2 cellular contexts compared by ENCODE assay signal in the genomic region with DNA sequence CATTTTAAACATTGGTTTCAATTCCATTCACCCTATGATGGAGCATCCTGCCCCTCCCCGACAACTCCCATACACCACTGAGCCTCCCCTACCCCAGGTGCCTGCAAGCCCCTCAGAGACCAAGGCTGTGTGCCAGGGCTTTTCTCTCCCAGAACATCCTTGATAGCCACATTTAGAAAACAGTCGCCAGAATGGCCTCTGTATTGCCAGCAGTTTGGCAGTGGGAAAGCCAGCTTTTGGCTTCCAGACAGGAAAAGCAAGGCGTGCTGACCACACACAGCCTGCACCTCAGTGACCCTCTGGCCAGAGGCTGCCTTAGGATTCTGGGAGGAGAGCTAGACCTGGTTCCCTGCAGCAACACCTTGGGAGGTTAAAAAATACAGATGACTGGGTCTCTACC.
TF ChIP-seq lines count a peak whose summit lies in the region.

No MANE protein-coding gene starts in this region.

TF ChIP-seq in endothelial cell of umbilical vein, 7 proteins besides CTCF, POLR2A, EP300 and RAD21 (continued from another document):
- TF ChIP-seq JUN (IDR thresholded peaks at IDR 0.05; ENCODE audit: borderline replicate concordance, insufficient read depth, insufficient read length, low read depth) = no peak
- no peak for TF ChIP-seq POLR2AphosphoS5 (IDR thresholded peaks at IDR 0.05; ENCODE audit: insufficient read depth, low read depth, low read length)
- TF ChIP-seq MYC (IDR thresholded peaks at IDR 0.05; ENCODE audit: low read depth, low read length) = no peak
- TF ChIP-seq GATA2 (IDR thresholded peaks at IDR 0.05; ENCODE audit: insufficient read depth, insufficient read length, low read depth, low read length) = no peak
- TF ChIP-seq EZH2 (IDR thresholded peaks at IDR 0.05; ENCODE audit: borderline replicate concordance, low read depth, low read length, severe bottlenecking) = no peak

TF ChIP-seq in WTC11, 78 proteins besides CTCF, POLR2A, EP300 and RAD21 (continued from another document):
- TF ChIP-seq, protein P1, sequence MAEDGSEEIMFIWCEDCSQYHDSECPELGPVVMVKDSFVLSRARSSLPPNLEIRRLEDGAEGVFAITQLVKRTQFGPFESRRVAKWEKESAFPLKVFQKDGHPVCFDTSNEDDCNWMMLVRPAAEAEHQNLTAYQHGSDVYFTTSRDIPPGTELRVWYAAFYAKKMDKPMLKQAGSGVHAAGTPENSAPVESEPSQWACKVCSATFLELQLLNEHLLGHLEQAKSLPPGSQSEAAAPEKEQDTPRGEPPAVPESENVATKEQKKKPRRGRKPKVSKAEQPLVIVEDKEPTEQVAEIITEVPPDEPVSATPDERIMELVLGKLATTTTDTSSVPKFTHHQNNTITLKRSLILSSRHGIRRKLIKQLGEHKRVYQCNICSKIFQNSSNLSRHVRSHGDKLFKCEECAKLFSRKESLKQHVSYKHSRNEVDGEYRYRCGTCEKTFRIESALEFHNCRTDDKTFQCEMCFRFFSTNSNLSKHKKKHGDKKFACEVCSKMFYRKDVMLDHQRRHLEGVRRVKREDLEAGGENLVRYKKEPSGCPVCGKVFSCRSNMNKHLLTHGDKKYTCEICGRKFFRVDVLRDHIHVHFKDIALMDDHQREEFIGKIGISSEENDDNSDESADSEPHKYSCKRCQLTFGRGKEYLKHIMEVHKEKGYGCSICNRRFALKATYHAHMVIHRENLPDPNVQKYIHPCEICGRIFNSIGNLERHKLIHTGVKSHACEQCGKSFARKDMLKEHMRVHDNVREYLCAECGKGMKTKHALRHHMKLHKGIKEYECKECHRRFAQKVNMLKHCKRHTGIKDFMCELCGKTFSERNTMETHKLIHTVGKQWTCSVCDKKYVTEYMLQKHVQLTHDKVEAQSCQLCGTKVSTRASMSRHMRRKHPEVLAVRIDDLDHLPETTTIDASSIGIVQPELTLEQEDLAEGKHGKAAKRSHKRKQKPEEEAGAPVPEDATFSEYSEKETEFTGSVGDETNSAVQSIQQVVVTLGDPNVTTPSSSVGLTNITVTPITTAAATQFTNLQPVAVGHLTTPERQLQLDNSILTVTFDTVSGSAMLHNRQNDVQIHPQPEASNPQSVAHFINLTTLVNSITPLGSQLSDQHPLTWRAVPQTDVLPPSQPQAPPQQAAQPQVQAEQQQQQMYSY (CRISPR knock-in tag; IDR thresholded peaks at IDR 0.05) = no peak
- no peak for TF ChIP-seq ZNF396 (CRISPR knock-in tag; IDR thresholded peaks at IDR 0.05; ENCODE audit: borderline replicate concordance)
- TF ChIP-seq OVOL2 (CRISPR knock-in tag; IDR thresholded peaks at IDR 0.05; ENCODE audit: borderline replicate concordance) = no peak
- TF ChIP-seq MAX (CRISPR knock-in tag; IDR thresholded peaks at IDR 0.05) = no peak
- TF ChIP-seq ZNF416 (CRISPR knock-in tag; IDR thresholded peaks at IDR 0.05) = no peak
- no peak for TF ChIP-seq GTF2I (CRISPR knock-in tag; conservative IDR thresholded peaks at IDR 0.05)
- no peak for TF ChIP-seq TEAD1 (CRISPR knock-in tag; IDR thresholded peaks at IDR 0.05)
- TF ChIP-seq GABPB1 (CRISPR knock-in tag; IDR thresholded peaks at IDR 0.05) = no peak
- TF ChIP-seq ARID4B (CRISPR knock-in tag; IDR thresholded peaks at IDR 0.05; ENCODE audit: borderline replicate concordance) = no peak
- TF ChIP-seq ZMAT4 (CRISPR knock-in tag; IDR thresholded peaks at IDR 0.05) = no peak
- no peak for TF ChIP-seq NFYB (CRISPR knock-in tag; conservative IDR thresholded peaks at IDR 0.05; ENCODE audit: low read depth)
- TF ChIP-seq TCF7 (CRISPR knock-in tag; IDR thresholded peaks at IDR 0.05; ENCODE audit: low read depth) = no peak
- no peak for TF ChIP-seq NR3C1 (CRISPR knock-in tag; conservative IDR thresholded peaks at IDR 0.05; ENCODE audit: low read depth)
- no peak for TF ChIP-seq ELF4 (CRISPR knock-in tag; IDR thresholded peaks at IDR 0.05; ENCODE audit: low read depth)
